8 cellular contexts compared by ENCODE assay signal in the genomic region with DNA sequence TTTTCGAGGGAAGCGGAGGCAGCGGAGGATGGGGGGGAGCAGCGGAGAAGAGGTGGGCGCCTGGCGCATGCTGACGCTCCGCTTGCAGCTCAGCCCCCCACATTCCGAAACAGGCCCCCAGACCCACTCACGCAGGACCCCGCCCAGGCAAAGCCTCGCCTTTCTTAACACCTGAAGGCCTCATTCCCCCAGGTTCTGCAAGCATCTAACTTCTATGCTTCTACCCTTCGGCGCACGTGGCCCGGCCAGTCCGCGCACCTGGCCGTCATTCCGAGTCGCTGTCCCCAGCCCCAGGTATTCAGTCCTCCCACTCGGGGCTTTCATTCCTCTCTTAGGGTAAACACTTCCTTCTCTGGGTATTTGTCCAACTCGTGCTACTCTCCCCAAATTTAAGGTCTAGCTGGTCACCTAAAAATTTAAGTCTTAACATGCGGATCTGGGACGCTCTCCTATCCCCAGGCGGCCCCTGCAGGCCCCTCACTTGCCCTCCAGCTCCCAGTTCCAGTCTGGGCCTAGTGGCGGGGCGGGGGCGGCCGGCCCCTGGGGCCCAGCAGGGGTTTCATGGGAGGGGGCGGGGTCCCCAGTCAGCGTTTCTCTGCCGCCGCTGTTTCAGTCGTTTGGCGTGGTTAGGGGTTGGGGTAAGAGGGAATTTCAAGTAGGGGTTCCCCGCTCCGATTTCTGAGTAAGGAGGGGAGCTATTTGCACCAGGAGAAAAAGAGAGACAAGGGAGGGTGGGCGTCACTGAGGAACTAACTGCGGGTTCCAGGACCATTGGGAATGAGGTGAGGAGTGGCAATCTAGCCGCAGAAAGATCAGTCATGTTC. TPM values are rescaled to one million over a fixed set of nuclear protein-coding genes. Genes with fewer than 3 reads are reported as not detected.
DNase-seq lines count a peak whose midpoint lies in the region; ATAC-seq and TF ChIP-seq lines count a peak whose summit lies in the region.

No MANE protein-coding gene starts in this region.

- no peaks in the 10 kb centered on the region for H3K27me3 ChIP-seq in breast epithelium

- DNase-seq in GM13977 (ENCODE audit: low spot score) (peak; percentile 84), RPMI8226 (peak; percentile 92), breast epithelium (ENCODE audit: low spot score in 2 of 2) (peak in 1 of 2 donors; percentile 68), lower leg skin (ENCODE audit: low spot score in 2 of 2) (peak in 1 of 2 donors; percentile 88)
- peak; percentile 81 to 89 for DNase-seq in stimulated activated naive CD8-positive, alpha-beta T cell treated with anti-CD3 and anti-CD28 coated beads, Interleukin-15, amount 100 ng/mL, for 72 hours

- in situ Hi-C loops in GM13977 (cut with MboI; ENCODE audit: low pct_unique_long_range_greater_than_20kb, low sequenced_read_pairs, unreplicated experiment) = no loop called here

- peaks cover 33% of the 10 kb centered on the region for H3K27me3 Mint-ChIP-seq in stimulated activated naive CD8-positive, alpha-beta T cell treated with anti-CD3 and anti-CD28 coated beads, Interleukin-15, amount 100 ng/mL, for 72 hours

- 1 to 2% methylated on average over 30 to 41 of the region's 41 CpGs for WGBS in lower leg skin, 2 donors

- H3K9me3 ChIP-seq in breast epithelium = no peaks in the 10 kb centered on the region

- peak; percentile 26 for ATAC-seq in stimulated activated naive CD8-positive, alpha-beta T cell treated with anti-CD3 and anti-CD28 coated beads, Interleukin-15, amount 100 ng/mL, for 72 hours
- no peak for ATAC-seq in GM21360 (IDR thresholded peaks at IDR 0.05; ENCODE audit: unreplicated experiment)
- ATAC-seq in HG02588 (IDR thresholded peaks at IDR 0.05; ENCODE audit: unreplicated experiment) = no peak

- peaks cover 14 to 17% of the 10 kb centered on the region in 2 donors for H3K4me1 ChIP-seq in breast epithelium

- TF ChIP-seq POLR2A in breast epithelium (IDR thresholded peaks at IDR 0.05) = no peak
- no peak for TF ChIP-seq POLR2A in lower leg skin (IDR thresholded peaks at IDR 0.05)

- peak overlapping the region; percentile 89 to 95 (median 89) for H3K4me3 ChIP-seq in breast epithelium
- peak overlapping the region; percentile 4 for H3K4me3 ChIP-seq in lower leg skin (ENCODE audit: low read depth, poor library complexity, severe bottlenecking)

- H3K4me3 Mint-ChIP-seq in stimulated activated naive CD8-positive, alpha-beta T cell treated with anti-CD3 and anti-CD28 coated beads, Interleukin-15, amount 100 ng/mL, for 72 hours = peak overlapping the region; percentile 89 to 93

- H3K27ac ChIP-seq in 22Rv1 (peak overlapping the region; percentile 98), breast epithelium (peak overlapping the region; percentile 98 to 99)

- H3K9me3 Mint-ChIP-seq in stimulated activated naive CD8-positive, alpha-beta T cell treated with anti-CD3 and anti-CD28 coated beads, Interleukin-15, amount 100 ng/mL, for 72 hours = no peaks in the 10 kb centered on the region

- H3K4me1 Mint-ChIP-seq in stimulated activated naive CD8-positive, alpha-beta T cell treated with anti-CD3 and anti-CD28 coated beads, Interleukin-15, amount 100 ng/mL, for 72 hours = peaks cover 51% of the 10 kb centered on the region

- intact Hi-C loops in breast epithelium (cut with DNase I; ENCODE audit: low total_unique reads) (loop anchor here (1.0 kb wide), 1 partner anchor 39 kb away; the partner anchor contains the start of gene PYGO2), lower leg skin (cut with DNase I; ENCODE audit: low total_unique reads) (no loop called here)

- no peaks in the 10 kb centered on the region for H3K36me3 ChIP-seq in breast epithelium

- peak overlapping the region; percentile 93 to 94 for H3K27ac Mint-ChIP-seq in stimulated activated naive CD8-positive, alpha-beta T cell treated with anti-CD3 and anti-CD28 coated beads, Interleukin-15, amount 100 ng/mL, for 72 hours

- TF ChIP-seq CTCF in 22Rv1 (IDR thresholded peaks at IDR 0.05) = no peak
- peak; percentile 0 for TF ChIP-seq CTCF in GM13977 (IDR thresholded peaks at IDR 0.05; ENCODE audit: extremely low read depth, insufficient read depth, missing control alignments)
- no peak for TF ChIP-seq CTCF in breast epithelium (IDR thresholded peaks at IDR 0.05)
- no peak for TF ChIP-seq CTCF in lower leg skin (IDR thresholded peaks at IDR 0.05)

RNA-seq across cellular contexts. Expression of gene ZBTB7B, which starts 2.7 kb away (rescaled TPM):
- total RNA-seq in breast epithelium (10 to 100 TPM; 45.6 to 82.5 (median 53.4) TPM), lower leg skin (100 to 1,000 TPM; 270 to 295 (median 286) TPM)

RNA-seq across cellular contexts. Expression of gene LENEP, which starts 6.5 kb away (rescaled TPM):
- total RNA-seq in breast epithelium = not detected
- 1 to 10 TPM in 1 of 4 donors, not detected in 3; 1.4 TPM for total RNA-seq in lower leg skin

RNA-seq across cellular contexts. Expression of gene FLAD1, which starts 16.7 kb away (rescaled TPM):
- total RNA-seq in breast epithelium (10 to 100 TPM; 27.0 to 42.7 (median 39.3) TPM), lower leg skin (10 to 100 TPM; 38.7 to 45.3 (median 41.6) TPM)

RNA-seq across cellular contexts. Expression of gene CKS1B, which starts 25.4 kb away (rescaled TPM):
- total RNA-seq in breast epithelium (100 to 1,000 TPM in 1 of 3 donors, 10 to 100 TPM in 2; 44.6 to 104 (median 47.3) TPM), lower leg skin (10 to 100 TPM; 40.0 to 58.7 (median 45.3) TPM)

RNA-seq across cellular contexts. Expression of gene SHC1, which starts 29.3 kb away (rescaled TPM):
- 100 to 1,000 TPM in 2 of 3 donors, 10 to 100 TPM in 1; 94.4 to 177 (median 134) TPM for total RNA-seq in breast epithelium
- 10 to 100 TPM; 45.4 to 68.9 (median 66.4) TPM for total RNA-seq in lower leg skin
